ENCODE assay signal across 1 cellular context in genomic region chr12:117470804-117471203, GRCh38.
TF ChIP-seq lines count a peak whose summit lies in the region.

No MANE protein-coding gene starts in this region.

TF ChIP-seq in GM12878, 131 proteins besides CTCF, POLR2A, EP300 and RAD21 (continued from another document):
- no peak for TF ChIP-seq SKIL (IDR thresholded peaks at IDR 0.05; ENCODE audit: low read depth, poor library complexity, severe bottlenecking)
- TF ChIP-seq ZBTB33 (IDR thresholded peaks at IDR 0.05) = no peak
- TF ChIP-seq TCF7 (IDR thresholded peaks at IDR 0.05; ENCODE audit: borderline replicate concordance) = no peak
- no peak for TF ChIP-seq SMAD5 (IDR thresholded peaks at IDR 0.05; ENCODE audit: low read depth)
- no peak for TF ChIP-seq EZH2 (IDR thresholded peaks at IDR 0.05; ENCODE audit: borderline replicate concordance, control insufficient read depth, low read depth, low read length)
- TF ChIP-seq SRF (IDR thresholded peaks at IDR 0.05; ENCODE audit: low read depth in 2 of 2, low read length in 2 of 2) = no peak
